In the genomic region with DNA sequence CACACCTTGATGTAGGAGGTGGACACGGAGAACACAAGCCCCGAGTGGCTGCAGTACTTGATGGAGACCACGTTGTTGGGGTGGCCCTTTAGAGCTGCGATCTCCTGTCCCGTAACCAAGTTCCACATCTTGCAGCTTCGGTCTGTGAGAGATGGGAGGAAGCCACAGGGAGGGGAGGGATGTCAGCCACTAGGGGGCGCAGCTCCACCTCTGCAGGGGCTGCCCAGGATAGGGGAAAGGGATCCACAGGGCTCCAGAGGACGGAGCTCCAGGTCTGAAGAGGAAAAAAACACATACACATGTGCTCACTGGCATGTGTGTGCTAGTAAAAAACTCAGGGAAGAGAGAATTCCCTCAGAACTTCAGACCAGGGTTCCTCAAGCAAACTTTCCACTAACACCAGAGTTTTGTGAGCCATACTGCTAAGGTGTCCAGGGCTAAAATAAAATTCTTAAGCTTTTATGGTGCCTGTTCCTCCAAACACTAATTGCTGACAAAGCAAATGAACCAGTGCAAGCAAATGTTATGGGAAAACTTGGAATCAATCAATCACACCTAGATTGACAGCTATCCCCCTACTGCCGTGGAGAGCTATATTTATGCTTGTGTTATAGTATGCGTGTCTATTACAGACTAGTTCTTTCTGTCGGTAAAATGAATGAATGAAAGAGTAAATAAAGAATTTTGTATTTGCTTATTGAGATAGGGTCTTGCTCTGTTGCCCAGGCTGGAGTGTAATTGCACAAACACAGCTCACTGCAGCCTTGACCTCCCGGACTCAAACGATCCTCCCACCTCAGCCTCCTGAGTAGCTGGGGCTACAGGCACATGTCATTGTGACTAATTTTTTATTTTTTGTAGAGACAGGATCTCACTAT, we compare ENCODE assay signal across 1 cellular context.
TF ChIP-seq lines count a peak whose summit lies in the region.

No MANE protein-coding gene starts in this region.

TF ChIP-seq in endothelial cell of umbilical vein, 7 proteins besides CTCF, POLR2A, EP300 and RAD21:
- TF ChIP-seq MYC (IDR thresholded peaks at IDR 0.05; ENCODE audit: low read depth, low read length) (no peak), FOS (IDR thresholded peaks at IDR 0.05; ENCODE audit: borderline replicate concordance, insufficient read depth, low read length) (no peak), MAX (IDR thresholded peaks at IDR 0.05; ENCODE audit: insufficient read depth, insufficient read length) (no peak), GATA2 (IDR thresholded peaks at IDR 0.05; ENCODE audit: insufficient read depth, insufficient read length, low read depth, low read length) (no peak), EZH2 (IDR thresholded peaks at IDR 0.05; ENCODE audit: borderline replicate concordance, low read depth, low read length, severe bottlenecking) (no peak), POLR2AphosphoS5 (IDR thresholded peaks at IDR 0.05; ENCODE audit: insufficient read depth, low read depth, low read length) (no peak), JUN (IDR thresholded peaks at IDR 0.05; ENCODE audit: borderline replicate concordance, insufficient read depth, insufficient read length, low read depth) (no peak)
TF ChIP-seq in endothelial cell of umbilical vein: peak in this region for 0.
